ENCODE assay signal across 31 cellular contexts in the genomic region with DNA sequence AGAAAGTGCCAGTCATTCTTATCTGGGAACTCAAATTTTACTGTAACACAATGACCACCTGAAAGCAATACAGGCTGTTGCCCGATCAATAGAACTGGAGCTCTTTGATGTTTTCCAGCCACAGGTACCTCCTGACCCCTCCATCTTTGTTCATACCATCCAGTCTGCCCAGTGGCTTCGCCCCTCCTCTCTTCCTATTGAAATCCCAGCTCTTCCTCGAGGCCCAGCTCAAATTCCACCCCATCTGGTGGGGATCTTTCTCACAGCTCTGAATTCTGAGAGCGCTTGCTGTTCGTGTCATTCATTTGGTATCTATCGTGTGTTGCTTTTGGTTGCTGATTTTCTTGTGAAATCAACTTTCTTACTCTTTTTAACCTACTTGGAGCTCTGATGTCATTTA.
"Had no signal": no experiment of that assay in that cellular context is flagged by ENCODE, and none has a peak within 500 bp of the region (broad histone marks: within the 10 kb centered on the region; RNA-seq: fewer than 3 reads in every experiment).

No MANE protein-coding gene starts in this region.

- H3K27me3 ChIP-seq: ascending aorta, brain microvascular endothelial cell, dorsolateral prefrontal cortex, gastrocnemius medialis, left lung had no signal

- H3K27me3 Mint-ChIP-seq: activated T-cell treated with anti-CD3 and anti-CD28 coated beads, Interleukin-2, amount 50 U/mL, for 24 hours had no signal

- H3K4me1 Mint-ChIP-seq: activated naive CD4-positive, alpha-beta T cell treated with anti-CD3 and anti-CD28 coated beads, Interleukin-2, amount 10 ng/mL, durations not matched to agents 7 days and 5 days; activated naive CD8-positive, alpha-beta T cell treated with anti-CD3 and anti-CD28 coated beads, Interleukin-2, amount 10 ng/mL, durations not matched to agents 7 days and 5 days had no signal

- H3K36me3 Mint-ChIP-seq: activated CD4-positive, alpha-beta memory T cell treated with anti-CD3 and anti-CD28 coated beads for 36 hours; activated naive CD4-positive, alpha-beta T cell treated with anti-CD3 and anti-CD28 coated beads, Interleukin-2, amount 10 ng/mL, durations not matched to agents 7 days and 5 days; activated naive CD8-positive, alpha-beta T cell treated with anti-CD3 and anti-CD28 coated beads, Interleukin-2, amount 10 ng/mL, durations not matched to agents 7 days and 5 days; natural killer cell treated with Interleukin-12 subunit alpha and Interleukin-12 subunit beta and Interleukin-15 and Interleukin-18, amount 100 ng/mL, for 72 hours; stimulated activated effector memory CD8-positive, alpha-beta T cell treated with anti-CD3 and anti-CD28 coated beads, Interleukin-12 subunit alpha, Interleukin-12 subunit beta, amount 100 ng/mL, for 72 hours had no signal

- H3K4me1 ChIP-seq: ascending aorta, gastrocnemius medialis, left lung had no signal

- FAIRE-seq: islet of Langerhans, urothelium cell line had no signal

- ATAC-seq: activated CD4-positive, CD25-positive, alpha-beta regulatory T cell treated with anti-CD3 and anti-CD28 coated beads, Interleukin-2, amount 50 U/mL, for 24 hours; gastrocnemius medialis; left lung; mucosa of descending colon; natural killer cell treated with Interleukin-12 subunit alpha and Interleukin-12 subunit beta and Interleukin-15 and Interleukin-18, amount 100 ng/mL, for 72 hours; sciatic nerve; stimulated activated effector memory CD8-positive, alpha-beta T cell treated with anti-CD3 and anti-CD28 coated beads, Interleukin-12 subunit alpha, Interleukin-12 subunit beta, amount 100 ng/mL, for 72 hours had no signal

- H3K9me3 Mint-ChIP-seq: activated CD4-positive, alpha-beta memory T cell treated with anti-CD3 and anti-CD28 coated beads for 36 hours; activated CD4-positive, alpha-beta T cell treated with anti-CD3 and anti-CD28 coated beads, Interleukin-2, amount 10 ng/mL, durations not matched to agents 24 days and 14 days; activated naive CD4-positive, alpha-beta T cell treated with anti-CD3 and anti-CD28 coated beads, Interleukin-2, amount 10 ng/mL, durations not matched to agents 7 days and 5 days; activated naive CD8-positive, alpha-beta T cell treated with anti-CD3 and anti-CD28 coated beads, Interleukin-2, amount 10 ng/mL, durations not matched to agents 7 days and 5 days; activated T-cell treated with anti-CD3 and anti-CD28 coated beads, Interleukin-2, amount 50 U/mL, for 24 hours; natural killer cell treated with Interleukin-12 subunit alpha and Interleukin-12 subunit beta and Interleukin-15 and Interleukin-18, amount 100 ng/mL, for 72 hours; stimulated activated effector memory CD8-positive, alpha-beta T cell treated with anti-CD3 and anti-CD28 coated beads, Interleukin-12 subunit alpha, Interleukin-12 subunit beta, amount 100 ng/mL, for 72 hours; stimulated activated naive CD8-positive, alpha-beta T cell treated with anti-CD3 and anti-CD28 coated beads, Interleukin-15, Interleukin-2, amounts not matched to agents 100 ng/mL and 50 ng/mL, for 24 hours had no signal

- H3K9me3 ChIP-seq: ascending aorta, gastrocnemius medialis, left lung, mucosa of descending colon, thoracic aorta had no signal

- H3K4me3 Mint-ChIP-seq: activated CD4-positive, alpha-beta memory T cell treated with anti-CD3 and anti-CD28 coated beads for 36 hours; activated CD4-positive, alpha-beta T cell treated with anti-CD3 and anti-CD28 coated beads, Interleukin-2, amount 10 ng/mL, durations not matched to agents 24 days and 14 days; activated naive CD4-positive, alpha-beta T cell treated with anti-CD3 and anti-CD28 coated beads, Interleukin-2, amount 10 ng/mL, durations not matched to agents 7 days and 5 days; activated naive CD8-positive, alpha-beta T cell treated with anti-CD3 and anti-CD28 coated beads, Interleukin-2, amount 10 ng/mL, durations not matched to agents 7 days and 5 days; activated T-cell treated with anti-CD3 and anti-CD28 coated beads, Interleukin-2, amount 50 U/mL, for 24 hours; natural killer cell treated with Interleukin-12 subunit alpha and Interleukin-12 subunit beta and Interleukin-15 and Interleukin-18, amount 100 ng/mL, for 72 hours; stimulated activated effector memory CD8-positive, alpha-beta T cell treated with anti-CD3 and anti-CD28 coated beads, Interleukin-12 subunit alpha, Interleukin-12 subunit beta, amount 100 ng/mL, for 72 hours; stimulated activated naive CD8-positive, alpha-beta T cell treated with anti-CD3 and anti-CD28 coated beads, Interleukin-15, Interleukin-2, amounts not matched to agents 100 ng/mL and 50 ng/mL, for 24 hours had no signal

- H3K4me3 ChIP-seq: ascending aorta, coronary artery, dorsolateral prefrontal cortex, gastrocnemius medialis, left lung, lung, mucosa of descending colon, skin epidermis, thoracic aorta had no signal

- H3K27ac ChIP-seq: ascending aorta, brain microvascular endothelial cell, coronary artery, dorsolateral prefrontal cortex, gastrocnemius medialis, left lung, skin epidermis, thoracic aorta had no signal

- DNase-seq: activated CD4-positive, alpha-beta memory T cell treated with anti-CD3 and anti-CD28 coated beads for 36 hours; activated CD4-positive, alpha-beta T cell treated with anti-CD3 and anti-CD28 coated beads, Interleukin-2, amount 10 ng/mL, durations not matched to agents 24 days and 14 days; activated CD8-positive, alpha-beta memory T cell treated with anti-CD3 and anti-CD28 coated beads, Interleukin-2, amount 50 U/mL, for 48 hours; activated gamma-delta T cell; activated naive CD4-positive, alpha-beta T cell treated with anti-CD3 and anti-CD28 coated beads, Interleukin-2, amount 10 ng/mL, durations not matched to agents 7 days and 5 days; activated naive CD8-positive, alpha-beta T cell treated with anti-CD3 and anti-CD28 coated beads, Interleukin-2, amount 10 ng/mL, durations not matched to agents 7 days and 5 days; activated T-cell treated with anti-CD3 and anti-CD28 coated beads, Interleukin-2, amount 50 U/mL, for 24 hours; brain microvascular endothelial cell; dorsolateral prefrontal cortex; effector memory CD4-positive, alpha-beta T cell; gastrocnemius medialis; head of caudate nucleus; hippocampal formation; left lung; mucosa of descending colon; posterior cingulate gyrus; stimulated activated CD4-positive, alpha-beta T cell treated with anti-CD3 and anti-CD28 coated beads, Interleukin-12 subunit alpha, Interleukin-12 subunit beta, amount 100 ng/mL, for 4 hours; stimulated activated CD4-positive, alpha-beta T cell treated with anti-CD3 and anti-CD28 coated beads, Interleukin-4, amount 100 ng/mL, for 1 hour; trophoblast cell had no signal

- H3K27ac Mint-ChIP-seq: activated CD4-positive, alpha-beta memory T cell treated with anti-CD3 and anti-CD28 coated beads for 36 hours; activated CD4-positive, alpha-beta T cell treated with anti-CD3 and anti-CD28 coated beads, Interleukin-2, amount 10 ng/mL, durations not matched to agents 24 days and 14 days; activated naive CD4-positive, alpha-beta T cell treated with anti-CD3 and anti-CD28 coated beads, Interleukin-2, amount 10 ng/mL, durations not matched to agents 7 days and 5 days; activated naive CD8-positive, alpha-beta T cell treated with anti-CD3 and anti-CD28 coated beads, Interleukin-2, amount 10 ng/mL, durations not matched to agents 7 days and 5 days; activated T-cell treated with anti-CD3 and anti-CD28 coated beads, Interleukin-2, amount 50 U/mL, for 24 hours; natural killer cell treated with Interleukin-12 subunit alpha and Interleukin-12 subunit beta and Interleukin-15 and Interleukin-18, amount 100 ng/mL, for 72 hours; stimulated activated effector memory CD8-positive, alpha-beta T cell treated with anti-CD3 and anti-CD28 coated beads, Interleukin-12 subunit alpha, Interleukin-12 subunit beta, amount 100 ng/mL, for 72 hours; stimulated activated naive CD8-positive, alpha-beta T cell treated with anti-CD3 and anti-CD28 coated beads, Interleukin-15, Interleukin-2, amounts not matched to agents 100 ng/mL and 50 ng/mL, for 24 hours had no signal

- H3K36me3 ChIP-seq: ascending aorta, brain microvascular endothelial cell, gastrocnemius medialis, left lung, thoracic aorta had no signal
